Comparison of ENCODE assay signal across 23 cellular contexts in the genomic region with DNA sequence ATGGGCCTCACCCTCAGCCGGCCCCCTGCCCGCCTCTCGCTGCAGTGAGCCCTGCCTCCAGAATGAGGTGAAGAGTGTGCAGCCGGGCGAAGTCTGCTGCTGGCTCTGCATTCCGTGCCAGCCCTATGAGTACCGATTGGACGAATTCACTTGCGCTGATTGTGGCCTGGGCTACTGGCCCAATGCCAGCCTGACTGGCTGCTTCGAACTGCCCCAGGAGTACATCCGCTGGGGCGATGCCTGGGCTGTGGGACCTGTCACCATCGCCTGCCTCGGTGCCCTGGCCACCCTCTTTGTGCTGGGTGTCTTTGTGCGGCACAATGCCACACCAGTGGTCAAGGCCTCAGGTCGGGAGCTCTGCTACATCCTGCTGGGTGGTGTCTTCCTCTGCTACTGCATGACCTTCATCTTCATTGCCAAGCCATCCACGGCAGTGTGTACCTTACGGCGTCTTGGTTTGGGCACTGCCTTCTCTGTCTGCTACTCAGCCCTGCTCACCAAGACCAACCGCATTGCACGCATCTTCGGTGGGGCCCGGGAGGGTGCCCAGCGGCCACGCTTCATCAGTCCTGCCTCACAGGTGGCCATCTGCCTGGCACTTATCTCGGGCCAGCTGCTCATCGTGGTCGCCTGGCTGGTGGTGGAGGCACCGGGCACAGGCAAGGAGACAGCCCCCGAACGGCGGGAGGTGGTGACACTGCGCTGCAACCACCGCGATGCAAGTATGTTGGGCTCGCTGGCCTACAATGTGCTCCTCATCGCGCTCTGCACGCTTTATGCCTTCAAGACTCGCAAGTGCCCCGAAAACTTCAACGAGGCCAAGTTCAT. TPM values are rescaled to one million over a fixed set of nuclear protein-coding genes. Genes with fewer than 3 reads are reported as not detected.
A peak's percentile ranks its signal among the peaks of the same experiment; 100 is the strongest.
DNase-seq lines count a peak whose midpoint lies in the region; ATAC-seq and TF ChIP-seq lines count a peak whose summit lies in the region.
"Had no signal": no experiment of that assay in that cellular context is flagged by ENCODE, and none has a peak within 500 bp of the region (broad histone marks: within the 10 kb centered on the region; RNA-seq: fewer than 3 reads in every experiment).

No MANE protein-coding gene starts in this region.

- no peaks in the 10 kb centered on the region for H3K4me1 ChIP-seq in RWPE2 (ENCODE audit: insufficient read depth, poor library complexity, severe bottlenecking)
- H3K4me1 ChIP-seq: gastrocnemius medialis, prostate gland, thyroid gland had no signal

- ATAC-seq in RWPE2 (ENCODE audit: low read depth) (no peak), left lobe of liver (no peak)
- ATAC-seq: activated T-cell treated with anti-CD3 and anti-CD28 coated beads, Interleukin-2, amount 50 U/mL, for 4 hours; gastrocnemius medialis; left cardiac atrium had no signal

- no peaks in the 10 kb centered on the region for H3K27me3 ChIP-seq in RWPE2 (ENCODE audit: insufficient read depth, poor library complexity, severe bottlenecking)
- H3K27me3 ChIP-seq: gastrocnemius medialis, thyroid gland had no signal

- TF ChIP-seq CTCF in RWPE2 (IDR thresholded peaks at IDR 0.05; ENCODE audit: poor library complexity, severe bottlenecking), result no peak

- H3K36me3 ChIP-seq in RWPE2 (ENCODE audit: low read depth), result no peaks in the 10 kb centered on the region
- H3K36me3 ChIP-seq: gastrocnemius medialis, prostate gland, thyroid gland had no signal

- DNase-seq in 8988T, result peak; percentile 26
- DNase-seq in AG20443 (ENCODE audit: low spot score), result peak; percentile 8
- DNase-seq in RWPE2 (ENCODE audit: low spot score), result peak; percentile 54
- DNase-seq in left lobe of liver (ENCODE audit: low spot score), result peak; percentile 41
- DNase-seq in HT-29 (ENCODE audit: low spot score), result no peak
- DNase-seq in hypothalamus (lab: John Stamatoyannopoulos, UW), result no peak
- DNase-seq in DMS79 (lab: John Stamatoyannopoulos, UW), result no peak
- DNase-seq: activated T-cell treated with anti-CD3 and anti-CD28 coated beads, Interleukin-2, amount 50 U/mL, for 4 hours; AML-193; central memory CD4-positive, alpha-beta T cell; DND-41; gastrocnemius medialis; left cardiac atrium; midbrain; NCI-H1417 treated with DMSO at 0.1 percent for 48 hours; NCI-H2171 treated with DMSO at 0.1 percent for 48 hours; NCI-H69; SIG-M5; stimulated activated naive CD4-positive, alpha-beta T cell treated with Interleukin-2 at 50 U/mL for 16 hours; T-helper 1 cell had no signal

- no peak overlapping the region for H3K4me3 ChIP-seq in RWPE2 (ENCODE audit: severe bottlenecking)
- H3K4me3 ChIP-seq: gastrocnemius medialis, prostate gland, thyroid gland had no signal

- H3K27ac ChIP-seq in RWPE2 (ENCODE audit: poor library complexity, severe bottlenecking), result no peak overlapping the region
- H3K27ac ChIP-seq: gastrocnemius medialis, prostate gland, thyroid gland had no signal

- H3K9me3 ChIP-seq in RWPE2 (ENCODE audit: severe bottlenecking), result no peaks in the 10 kb centered on the region
- H3K9me3 ChIP-seq: gastrocnemius medialis, prostate gland, thyroid gland had no signal

RNA-seq across cellular contexts. Expression of a gene that starts 8.6 kb away (rescaled TPM):
- 0.05 TPM for total RNA-seq in left lobe of liver
- total RNA-seq in HT-29 (2014; rRNA removed; shearing (Covaris generic)), result 0.21 TPM in 1 of 2 replicates, not detected in the other
- total RNA-seq: skeletal muscle tissue had no signal

RNA-seq across cellular contexts. Expression of a gene that starts 44.4 kb away (rescaled TPM):
- total RNA-seq in left lobe of liver, result 39.2 TPM
- total RNA-seq in HT-29 (2014; rRNA removed; shearing (Covaris generic)), result 41.0 and 44.2 TPM in 2 replicates

Comparison
In these comparisons a context has a peak if more than half of its experiments do, and no peak if none do; other contexts are left out.
1. DNase-seq: peak in 8988T (single experiment), AG20443 (single experiment), RWPE2 (single experiment) and left lobe of liver (single experiment); none in HT-29 (single experiment), hypothalamus (0 of 51) and DMS79 (single experiment).